In genomic region chr5:157558089-157558595, GRCh38 we compare ENCODE assay signal across 10 cellular contexts. TPM values are rescaled to one million over a fixed set of nuclear protein-coding genes. Genes with fewer than 3 reads are reported as not detected.
DNase-seq lines count a peak whose midpoint lies in the region; ATAC-seq, FAIRE-seq and TF ChIP-seq lines count a peak whose summit lies in the region.
"Had no signal": no experiment of that assay in that cellular context is flagged by ENCODE, and none has a peak within 500 bp of the region (broad histone marks: within the 10 kb centered on the region; RNA-seq: fewer than 3 reads in every experiment).

No MANE protein-coding gene starts in this region.

- H3K4me1 ChIP-seq in mucosa of descending colon (ENCODE audit: low read depth) (no peaks in the 10 kb centered on the region), pancreas (no peaks in the 10 kb centered on the region)

- no peaks in the 10 kb centered on the region for H3K27me3 ChIP-seq in pancreas

- TF ChIP-seq CTCF in AG10803 (conservative IDR thresholded peaks at IDR 0.05; ENCODE audit: low read length) (no peak), mucosa of descending colon (IDR thresholded peaks at IDR 0.05) (no peak), pancreas (IDR thresholded peaks at IDR 0.05) (no peak)

- TF ChIP-seq EP300 in Ishikawa (IDR thresholded peaks at IDR 0.05; ENCODE audit: borderline replicate concordance) = peak; percentile 89

- intact Hi-C loops in mucosa of descending colon (cut with DNase I, micrococcal nuclease) = no loop called here
- intact Hi-C loops in pancreas (cut with DNase I) = no loop called here

- in situ Hi-C loops in T47D (cut with HindIII; ENCODE audit: low pct_unique_long_range_greater_than_20kb, low sequenced_read_pairs) = no loop called here

- H3K9me3 ChIP-seq in mucosa of descending colon = no peaks in the 10 kb centered on the region
- no peaks in the 10 kb centered on the region for H3K9me3 ChIP-seq in pancreas

- WGBS in pancreas, 2 donors = 74 to 76% methylated on average over 4 of the region's 4 CpGs

- ATAC-seq in mucosa of descending colon = peak; percentile 27
- no peak for ATAC-seq in GM18517 (IDR thresholded peaks at IDR 0.05; ENCODE audit: unreplicated experiment)
- no peak for ATAC-seq in pancreas

- H3K4me3 ChIP-seq in AG10803 (ENCODE audit: low read length) = no peak overlapping the region
- H3K4me3 ChIP-seq in mucosa of descending colon = no peak overlapping the region
- H3K4me3 ChIP-seq in pancreas = no peak overlapping the region
- H3K4me3 ChIP-seq: skin epidermis had no signal

- peak; percentile 82 for DNase-seq in AG10803 (ENCODE audit: low read depth)
- peak; percentile 35 to 93 for DNase-seq in T47D (ENCODE audit: low read depth in 1 of 2, low spot score in 1 of 2)
- no peak for DNase-seq in mucosa of descending colon
- DNase-seq in ureter (ENCODE audit: low spot score) = no peak
- no peak for DNase-seq in pancreas
- DNase-seq in NCI-H2171 (lab: John Stamatoyannopoulos, UW) = no peak
- DNase-seq: Karpas-422 had no signal

- no peak overlapping the region for H3K27ac ChIP-seq in pancreas

- TF ChIP-seq RAD21 in Ishikawa (IDR thresholded peaks at IDR 0.05; ENCODE audit: low read depth) = no peak

- no peaks in the 10 kb centered on the region for H3K36me3 ChIP-seq in mucosa of descending colon (ENCODE audit: low read depth)
- H3K36me3 ChIP-seq in pancreas = no peaks in the 10 kb centered on the region

- no peak for FAIRE-seq in pancreas (lab: Jason Lieb, UNC)

TF ChIP-seq in Ishikawa, 13 proteins besides CTCF, POLR2A, EP300 and RAD21:
- TF ChIP-seq, protein P1, sequence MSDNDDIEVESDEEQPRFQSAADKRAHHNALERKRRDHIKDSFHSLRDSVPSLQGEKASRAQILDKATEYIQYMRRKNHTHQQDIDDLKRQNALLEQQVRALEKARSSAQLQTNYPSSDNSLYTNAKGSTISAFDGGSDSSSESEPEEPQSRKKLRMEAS (IDR thresholded peaks at IDR 0.05) = peak; percentile 72
- TF ChIP-seq FOXM1 (IDR thresholded peaks at IDR 0.05; ENCODE audit: borderline replicate concordance, low read depth) (peak; percentile 66), TEAD4 (IDR thresholded peaks at IDR 0.05) (peak; percentile 92), NFIC (IDR thresholded peaks at IDR 0.05) (peak; percentile 73), YY1 (IDR thresholded peaks at IDR 0.05; ENCODE audit: low read depth) (peak; percentile 37; the same call in 1 of the 2 replicates), TCF12 (IDR thresholded peaks at IDR 0.05; ENCODE audit: low read depth) (peak; percentile 91), EGR1 (IDR thresholded peaks at IDR 0.05) (no peak), CREB1 (IDR thresholded peaks at IDR 0.05; ENCODE audit: low read depth) (0 out of 2 replicates have a peak, but pooled peaks have one; percentile 30), CEBPB (IDR thresholded peaks at IDR 0.05) (peak; percentile 15; the same call in 1 of the 2 replicates), TAF1 (IDR thresholded peaks at IDR 0.05; ENCODE audit: low read depth) (no peak), USF1 (IDR thresholded peaks at IDR 0.05) (no peak), ZBTB7A (IDR thresholded peaks at IDR 0.05; ENCODE audit: low read depth) (no peak)
- TF ChIP-seq, protein P2, sequence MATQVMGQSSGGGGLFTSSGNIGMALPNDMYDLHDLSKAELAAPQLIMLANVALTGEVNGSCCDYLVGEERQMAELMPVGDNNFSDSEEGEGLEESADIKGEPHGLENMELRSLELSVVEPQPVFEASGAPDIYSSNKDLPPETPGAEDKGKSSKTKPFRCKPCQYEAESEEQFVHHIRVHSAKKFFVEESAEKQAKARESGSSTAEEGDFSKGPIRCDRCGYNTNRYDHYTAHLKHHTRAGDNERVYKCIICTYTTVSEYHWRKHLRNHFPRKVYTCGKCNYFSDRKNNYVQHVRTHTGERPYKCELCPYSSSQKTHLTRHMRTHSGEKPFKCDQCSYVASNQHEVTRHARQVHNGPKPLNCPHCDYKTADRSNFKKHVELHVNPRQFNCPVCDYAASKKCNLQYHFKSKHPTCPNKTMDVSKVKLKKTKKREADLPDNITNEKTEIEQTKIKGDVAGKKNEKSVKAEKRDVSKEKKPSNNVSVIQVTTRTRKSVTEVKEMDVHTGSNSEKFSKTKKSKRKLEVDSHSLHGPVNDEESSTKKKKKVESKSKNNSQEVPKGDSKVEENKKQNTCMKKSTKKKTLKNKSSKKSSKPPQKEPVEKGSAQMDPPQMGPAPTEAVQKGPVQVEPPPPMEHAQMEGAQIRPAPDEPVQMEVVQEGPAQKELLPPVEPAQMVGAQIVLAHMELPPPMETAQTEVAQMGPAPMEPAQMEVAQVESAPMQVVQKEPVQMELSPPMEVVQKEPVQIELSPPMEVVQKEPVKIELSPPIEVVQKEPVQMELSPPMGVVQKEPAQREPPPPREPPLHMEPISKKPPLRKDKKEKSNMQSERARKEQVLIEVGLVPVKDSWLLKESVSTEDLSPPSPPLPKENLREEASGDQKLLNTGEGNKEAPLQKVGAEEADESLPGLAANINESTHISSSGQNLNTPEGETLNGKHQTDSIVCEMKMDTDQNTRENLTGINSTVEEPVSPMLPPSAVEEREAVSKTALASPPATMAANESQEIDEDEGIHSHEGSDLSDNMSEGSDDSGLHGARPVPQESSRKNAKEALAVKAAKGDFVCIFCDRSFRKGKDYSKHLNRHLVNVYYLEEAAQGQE (IDR thresholded peaks at IDR 0.05; ENCODE audit: low read depth) = no peak

RNA-seq across cellular contexts. Expression of gene ADAM19, which starts 17.4 kb away (rescaled TPM):
- 10 to 100 TPM in 1 of 3 donors, 1 to 10 TPM in 2; 6.4 to 32.6 (median 8.9) TPM for total RNA-seq in mucosa of descending colon
- 17.4 TPM for total RNA-seq in ureter
- 1 to 10 TPM in 2 of 6 donors, under 1 TPM in 4; 0.47 to 3.0 (median 0.83) TPM for total RNA-seq in pancreas
- polyA plus RNA-seq in pancreas = under 1 TPM; 0.38 to 0.65 TPM

Comparison
In these comparisons a context has a peak if more than half of its experiments do, and no peak if none do; other contexts are left out.
1. DNase-seq: peak in AG10803 (single experiment) and T47D (2 of 2); none in mucosa of descending colon (0 of 3), ureter (single experiment), pancreas (0 of 6) and NCI-H2171 (single experiment).